In the genomic region with DNA sequence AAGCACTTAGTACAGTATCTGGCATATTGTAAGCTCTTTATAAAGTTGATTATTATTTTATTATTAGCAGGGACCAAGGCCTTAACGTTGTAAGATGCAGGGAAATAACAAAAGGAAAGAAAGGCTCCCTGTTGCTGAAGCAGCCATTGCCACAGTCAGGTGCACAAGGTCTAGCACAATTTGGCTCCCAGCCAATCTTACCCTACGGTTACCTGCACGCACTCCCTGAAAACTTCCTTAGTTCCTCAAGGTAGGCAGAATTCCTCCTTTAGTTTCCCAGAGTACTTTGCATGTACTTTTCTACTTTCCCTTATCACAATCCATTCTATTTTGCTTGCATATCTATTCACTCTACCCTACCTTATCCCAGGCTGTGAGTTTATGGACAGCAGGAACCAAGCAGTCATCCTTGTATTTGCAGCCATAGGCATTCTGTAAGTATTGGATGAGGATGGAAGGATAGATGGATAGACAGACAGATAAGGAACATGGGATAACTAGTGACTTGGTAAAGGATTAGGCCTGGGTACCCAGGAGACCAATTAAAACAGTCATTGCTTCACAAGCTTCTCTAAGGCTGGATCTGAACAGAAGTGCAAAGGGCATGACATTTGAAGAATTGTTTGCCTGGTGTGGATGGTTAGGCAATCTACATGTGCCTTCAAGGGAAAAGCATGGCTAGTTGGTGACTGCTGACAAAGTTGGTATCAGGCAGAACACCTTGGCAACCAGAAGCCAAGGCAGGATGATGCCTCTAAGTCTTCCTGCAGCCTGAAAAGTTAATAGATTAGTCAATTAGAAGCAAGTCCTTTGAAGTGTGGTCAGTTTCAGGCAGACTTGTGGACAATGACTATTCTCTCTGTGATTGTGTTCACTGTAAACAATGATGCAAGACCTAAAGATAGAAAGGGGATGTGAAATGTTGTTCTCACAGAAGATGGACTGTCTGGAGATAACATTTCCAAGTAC, we compare ENCODE assay signal across 8 cellular contexts. TPM values are rescaled to one million over a fixed set of nuclear protein-coding genes. Genes with fewer than 3 reads are reported as not detected.
DNase-seq lines count a peak whose midpoint lies in the region; ATAC-seq and TF ChIP-seq lines count a peak whose summit lies in the region.

No MANE protein-coding gene starts in this region.

- no peaks in the 10 kb centered on the region for H3K4me1 ChIP-seq in CD8-positive, alpha-beta T cell (ENCODE audit: insufficient read depth, low read length)

- peaks cover 4% of the 10 kb centered on the region for H3K36me3 Mint-ChIP-seq in osteocyte (ENCODE audit: unreplicated experiment)
- no peaks in the 10 kb centered on the region for H3K36me3 Mint-ChIP-seq in CD8-positive, alpha-beta T cell

- CTCF ChIA-PET in CD8-positive, alpha-beta T cell (lab: Charles Lee), result no interaction called here

- in situ Hi-C loops in brain microvascular endothelial cell (cut with HindIII; ENCODE audit: low pct_ligation_motif_present, low sequenced_read_pairs), result no loop called here

- H3K4me3 ChIP-seq in NB4 (ENCODE audit: low read depth, low read length), result no peak overlapping the region
- H3K4me3 ChIP-seq in brain microvascular endothelial cell (ENCODE audit: low read depth, low read length), result no peak overlapping the region
- H3K4me3 ChIP-seq in CD8-positive, alpha-beta T cell (ENCODE audit: low read depth, low read length), result no peak overlapping the region

- no peaks in the 10 kb centered on the region for H3K9me3 ChIP-seq in CD8-positive, alpha-beta T cell (ENCODE audit: low read length)

- H3K27ac Mint-ChIP-seq in osteocyte (ENCODE audit: unreplicated experiment), result no peak overlapping the region
- H3K27ac Mint-ChIP-seq in CD8-positive, alpha-beta T cell, result no peak overlapping the region

- H3K27me3 ChIP-seq in brain microvascular endothelial cell (replicated peaks), result no peaks in the 10 kb centered on the region
- no peaks in the 10 kb centered on the region for H3K27me3 ChIP-seq in CD8-positive, alpha-beta T cell (ENCODE audit: insufficient read depth, low read length)

- no peak overlapping the region for H3K4me3 Mint-ChIP-seq in osteocyte (ENCODE audit: unreplicated experiment)
- no peak overlapping the region for H3K4me3 Mint-ChIP-seq in CD8-positive, alpha-beta T cell

- no peaks in the 10 kb centered on the region for H3K36me3 ChIP-seq in brain microvascular endothelial cell (replicated peaks)
- no peaks in the 10 kb centered on the region for H3K36me3 ChIP-seq in CD8-positive, alpha-beta T cell (ENCODE audit: insufficient read depth, low read length)

- ATAC-seq in GM18858 (IDR thresholded peaks at IDR 0.05; ENCODE audit: unreplicated experiment) (peak; percentile 98), HG02610 (IDR thresholded peaks at IDR 0.05; ENCODE audit: unreplicated experiment) (peak; percentile 97)
- no peak for ATAC-seq in CD8-positive, alpha-beta T cell

- no peak for TF ChIP-seq POLR2A in NB4 (IDR thresholded peaks at IDR 0.05; ENCODE audit: extremely low read depth, insufficient read length)

- no peaks in the 10 kb centered on the region for H3K9me3 Mint-ChIP-seq in osteocyte (ENCODE audit: unreplicated experiment)
- no peaks in the 10 kb centered on the region for H3K9me3 Mint-ChIP-seq in CD8-positive, alpha-beta T cell

- DNase-seq in NB4 (ENCODE audit: low read depth) (peak; percentile 40), osteocyte (ENCODE audit: extremely low spot score, unreplicated experiment) (peak; percentile 57), HPDE6-E6E7 (ENCODE audit: extremely low spot score) (no peak), brain microvascular endothelial cell (no peak)
- DNase-seq in activated CD4-positive, CD25-positive, alpha-beta regulatory T cell treated with anti-CD3 and anti-CD28 coated beads, Interleukin-2, amount 50 U/mL, for 72 hours, result no peak
- no peak for DNase-seq in CD8-positive, alpha-beta T cell

- intact Hi-C loops in CD8-positive, alpha-beta T cell (cut with DNase I, micrococcal nuclease), result no loop called here

- H3K27ac ChIP-seq in brain microvascular endothelial cell, result no peak overlapping the region
- no peak overlapping the region for H3K27ac ChIP-seq in CD8-positive, alpha-beta T cell (ENCODE audit: low read depth, low read length)

- POLR2A ChIA-PET in CD8-positive, alpha-beta T cell (lab: Charles Lee), result no interaction called here

- TF ChIP-seq CTCF in NB4 (IDR thresholded peaks at IDR 0.05; ENCODE audit: low read depth, low read length) (no peak), osteocyte (IDR thresholded peaks at IDR 0.05) (no peak), brain microvascular endothelial cell (IDR thresholded peaks at IDR 0.05; ENCODE audit: low read depth, low read length, missing control alignments) (no peak)
- TF ChIP-seq CTCF in CD8-positive, alpha-beta T cell (IDR thresholded peaks at IDR 0.05), result no peak

- peaks cover 14% of the 10 kb centered on the region for H3K4me1 Mint-ChIP-seq in osteocyte (ENCODE audit: unreplicated experiment)
- peaks cover 7% of the 10 kb centered on the region for H3K4me1 Mint-ChIP-seq in CD8-positive, alpha-beta T cell (ENCODE audit: low read depth)

- no peaks in the 10 kb centered on the region for H3K27me3 Mint-ChIP-seq in osteocyte (ENCODE audit: unreplicated experiment)
- H3K27me3 Mint-ChIP-seq in CD8-positive, alpha-beta T cell (ENCODE audit: low read depth), result no peaks in the 10 kb centered on the region

RNA-seq across cellular contexts. Expression of a gene that starts 20.8 kb away (rescaled TPM):
- 103 TPM in 2 replicates for total RNA-seq in osteocyte
- 100 to 1,000 TPM; 280 to 298 TPM for total RNA-seq in CD8-positive, alpha-beta T cell

Comparison
In these comparisons a context has a peak if more than half of its experiments do, and no peak if none do; other contexts are left out.
1. DNase-seq: peak in NB4 (single experiment) and osteocyte (single experiment); none in HPDE6-E6E7 (single experiment), activated CD4-positive, CD25-positive, alpha-beta regulatory T cell treated with anti-CD3 and anti-CD28 coated beads, Interleukin-2, amount 50 U/mL, for 72 hours (single experiment), brain microvascular endothelial cell (single experiment) and CD8-positive, alpha-beta T cell (0 of 7).